22 cellular contexts compared by ENCODE assay signal in genomic region chr3:13274874-13275332, GRCh38.
DNase-seq lines count a peak whose midpoint lies in the region; ATAC-seq and TF ChIP-seq lines count a peak whose summit lies in the region.
"Had no signal": no experiment of that assay in that cellular context is flagged by ENCODE, and none has a peak within 500 bp of the region (broad histone marks: within the 10 kb centered on the region; RNA-seq: fewer than 3 reads in every experiment).

No MANE protein-coding gene starts in this region.

- H3K36me3 ChIP-seq in DND-41 (ENCODE audit: insufficient read depth, low read length) (no peaks in the 10 kb centered on the region), Peyer's patch (no peaks in the 10 kb centered on the region), lower lobe of right lung (no peaks in the 10 kb centered on the region), spleen (no peaks in the 10 kb centered on the region), ovary (no peaks in the 10 kb centered on the region)
- H3K36me3 ChIP-seq: HAP-1 had no signal

- in situ Hi-C loops in GM13976 (cut with MboI; ENCODE audit: low sequenced_read_pairs, unreplicated experiment), result no loop called here

- no peak overlapping the region for H3K4me2 ChIP-seq in DND-41 (ENCODE audit: insufficient read depth, low read length)
- H3K4me2 ChIP-seq: SK-N-SH had no signal

- H4K20me1 ChIP-seq in DND-41 (ENCODE audit: insufficient read depth, low read length), result no peaks in the 10 kb centered on the region

- ATAC-seq in DND-41 (ENCODE audit: insufficient read depth, low read depth), result peak; percentile 50
- ATAC-seq in lower lobe of right lung, result no peak
- no peak for ATAC-seq in HG03439 (IDR thresholded peaks at IDR 0.05; ENCODE audit: unreplicated experiment)
- ATAC-seq in HG03354 (IDR thresholded peaks at IDR 0.05; ENCODE audit: poor library complexity, severe bottlenecking, unreplicated experiment), result no peak
- ATAC-seq: HepG2, Panc1 had no signal

- intact Hi-C loops in lower lobe of right lung (cut with DNase I), result no loop called here
- intact Hi-C loops in spleen (cut with DNase I; ENCODE audit: low total_unique reads), result no loop called here
- intact Hi-C loops in ovary (cut with DNase I), result no loop called here

- H3K27ac ChIP-seq in DND-41 (ENCODE audit: low read length) (no peak overlapping the region), Peyer's patch (no peak overlapping the region), lower lobe of right lung (no peak overlapping the region), spleen (no peak overlapping the region), ovary (no peak overlapping the region)

- no peaks in the 10 kb centered on the region for H3K9me3 ChIP-seq in DND-41 (ENCODE audit: insufficient read depth, low read length, severe bottlenecking)
- H3K9me3 ChIP-seq in Peyer's patch, result no peaks in the 10 kb centered on the region
- peaks cover 5% of the 10 kb centered on the region for H3K9me3 ChIP-seq in lower lobe of right lung
- peaks cover 0 to 6% (median 2%) of the 10 kb centered on the region in 8 donors for H3K9me3 ChIP-seq in spleen
- no peaks in the 10 kb centered on the region for H3K9me3 ChIP-seq in ovary
- H3K9me3 ChIP-seq: HAP-1, SK-N-SH had no signal

- TF ChIP-seq CTCF in DND-41 (IDR thresholded peaks at IDR 0.05; ENCODE audit: borderline replicate concordance, extremely low read depth, low read length, poor library complexity, severe bottlenecking) (peak; percentile 9), Peyer's patch (IDR thresholded peaks at IDR 0.05) (no peak), lower lobe of right lung (IDR thresholded peaks at IDR 0.05) (no peak), spleen (IDR thresholded peaks at IDR 0.05 in 8 of 11, conservative IDR thresholded peaks at IDR 0.05 in 3 of 11) (no peak), GM13976 (IDR thresholded peaks at IDR 0.05; ENCODE audit: borderline replicate concordance, control extremely low read depth, extremely low read depth, insufficient read depth, missing control alignments) (no peak), ovary (IDR thresholded peaks at IDR 0.05) (no peak)

- H3K9ac ChIP-seq in DND-41 (ENCODE audit: low read depth, low read length), result no peak overlapping the region
- H3K9ac ChIP-seq: SK-N-SH had no signal

- 82 to 85% (median 84%) methylated on average over 10 of the region's 10 CpGs for WGBS in spleen, 5 donors
- WGBS in ovary, 3 donors, result 87 to 94% (median 89%) methylated on average over 10 of the region's 10 CpGs

- H3K27me3 ChIP-seq in DND-41 (ENCODE audit: insufficient read depth, low read length, poor library complexity), result no peaks in the 10 kb centered on the region
- H3K27me3 ChIP-seq in Peyer's patch, result no peaks in the 10 kb centered on the region
- H3K27me3 ChIP-seq in lower lobe of right lung (ENCODE audit: low read depth), result peaks cover 8% of the 10 kb centered on the region
- H3K27me3 ChIP-seq in spleen (replicated peaks in 1 of 7), result peaks cover 0 to 24% (median 0%) of the 10 kb centered on the region in 7 donors
- H3K27me3 ChIP-seq in ovary, result no peaks in the 10 kb centered on the region

- H3K4me3 ChIP-seq in DND-41 (ENCODE audit: low read depth in 1 of 2, low read length in 2 of 2) (no peak overlapping the region), Peyer's patch (no peak overlapping the region), lower lobe of right lung (no peak overlapping the region), spleen (no peak overlapping the region), ovary (no peak overlapping the region)
- H3K4me3 ChIP-seq: HAP-1 had no signal

- TF ChIP-seq POLR2A in Peyer's patch (IDR thresholded peaks at IDR 0.05) (no peak), spleen (IDR thresholded peaks at IDR 0.05) (no peak), ovary (IDR thresholded peaks at IDR 0.05) (no peak)

- TF ChIP-seq EP300 in ovary (IDR thresholded peaks at IDR 0.05), result no peak

- DNase-seq in DND-41, result no peak
- DNase-seq in Peyer's patch, result peak in 2 of 3 donors; percentile 16 to 17
- peak; percentile 30 for DNase-seq in lower lobe of right lung
- peak; percentile 70 for DNase-seq in spleen
- DNase-seq in GM13976 (ENCODE audit: low spot score), result no peak
- no peak for DNase-seq in ovary
- DNase-seq: CD4-positive, CD25-positive, alpha-beta regulatory T cell; GOT3; Kasumi-1; MV-4-11; NCI-H1105; NCI-H146; NCI-H2029; NCI-H446 treated with DMSO at 0.1 percent for 48 hours; NCI-H526; SK-N-SH; SW 1271 had no signal

- peaks cover 18% of the 10 kb centered on the region for H3K4me1 ChIP-seq in DND-41 (ENCODE audit: insufficient read depth, low read length)
- no peaks in the 10 kb centered on the region for H3K4me1 ChIP-seq in Peyer's patch
- peaks cover 5% of the 10 kb centered on the region for H3K4me1 ChIP-seq in lower lobe of right lung
- H3K4me1 ChIP-seq in spleen, result peaks cover 0 to 11% (median 0%) of the 10 kb centered on the region in 6 donors
- no peaks in the 10 kb centered on the region for H3K4me1 ChIP-seq in ovary (ENCODE audit: insufficient read depth)
- H3K4me1 ChIP-seq: HAP-1 had no signal

- no peak overlapping the region for H2AFZ ChIP-seq in DND-41 (ENCODE audit: low read depth, low read length)

- no peaks in the 10 kb centered on the region for H3K79me2 ChIP-seq in DND-41 (ENCODE audit: insufficient read depth, low read length)

Comparison
In these comparisons a context has a peak if more than half of its experiments do, and no peak if none do; other contexts are left out.
1. DNase-seq: peak in Peyer's patch (2 of 3), lower lobe of right lung (single experiment) and spleen (single experiment); none in DND-41 (single experiment), GM13976 (single experiment) and ovary (0 of 5).